ENCODE assay signal across 14 cellular contexts in genomic region chr11:72394456-72394855, GRCh38. TPM values are rescaled to one million over a fixed set of nuclear protein-coding genes. Genes with fewer than 3 reads are reported as not detected.
A peak's percentile ranks its signal among the peaks of the same experiment; 100 is the strongest.
DNase-seq lines count a peak whose midpoint lies in the region; TF ChIP-seq lines count a peak whose summit lies in the region.
"Had no signal": no experiment of that assay in that cellular context is flagged by ENCODE, and none has a peak within 500 bp of the region (broad histone marks: within the 10 kb centered on the region; RNA-seq: fewer than 3 reads in every experiment).

No MANE protein-coding gene starts in this region.

- intact Hi-C loops in activated CD4-positive, alpha-beta T cell treated with anti-CD3 and anti-CD28 coated beads, Interleukin-2, amount 10 ng/mL, durations not matched to agents 24 days and 14 days (cut with micrococcal nuclease): no loop called here

- no peaks in the 10 kb centered on the region for H3K27me3 Mint-ChIP-seq in activated CD4-positive, alpha-beta T cell treated with anti-CD3 and anti-CD28 coated beads, Interleukin-2, amount 10 ng/mL, durations not matched to agents 24 days and 14 days
- H3K27me3 Mint-ChIP-seq: B cell; CD4-positive, alpha-beta T cell had no signal

- H3K4me1 Mint-ChIP-seq in activated CD4-positive, alpha-beta T cell treated with anti-CD3 and anti-CD28 coated beads, Interleukin-2, amount 10 ng/mL, durations not matched to agents 24 days and 14 days: peaks cover 2% of the 10 kb centered on the region

- TF ChIP-seq CTCF in epithelial cell of esophagus (IDR thresholded peaks at IDR 0.05; ENCODE audit: insufficient read depth, low read depth, low read length, missing control alignments): no peak

- no peak overlapping the region for H3K27ac Mint-ChIP-seq in activated CD4-positive, alpha-beta T cell treated with anti-CD3 and anti-CD28 coated beads, Interleukin-2, amount 10 ng/mL, durations not matched to agents 24 days and 14 days
- H3K27ac Mint-ChIP-seq: B cell; CD4-positive, alpha-beta T cell had no signal

- DNase-seq in D341Med (ENCODE audit: low spot score) (peak; percentile 46), NCI-H82 treated with DMSO at 0.1 percent for 48 hours (lab: John Stamatoyannopoulos, UW; ENCODE audit: unreplicated experiment) (peak; percentile 74), epithelial cell of esophagus (ENCODE audit: low read depth) (peak; percentile 38), substantia nigra (lab: John Stamatoyannopoulos, UW) (peak in 1 of 49 donors; percentile 66)
- DNase-seq in activated T-cell treated with anti-CD3 and anti-CD28 coated beads, Interleukin-2, amount 50 U/mL, for 1 hour: no peak
- DNase-seq in activated CD4-positive, alpha-beta T cell treated with anti-CD3 and anti-CD28 coated beads, Interleukin-2, amount 10 ng/mL, durations not matched to agents 24 days and 14 days: no peak
- no peak for DNase-seq in stimulated activated CD8-positive, alpha-beta memory T cell treated with anti-CD3 and anti-CD28 coated beads, Interleukin-4, amount 100 ng/mL, for 48 hours
- DNase-seq: C1 segment of cervical spinal cord; Calu3; CD4-positive, alpha-beta T cell; DMS79 had no signal

- peak overlapping the region; percentile 12 for H3K27ac ChIP-seq in substantia nigra (ENCODE audit: low read depth, low read length, poor library complexity, severe bottlenecking)
- H3K27ac ChIP-seq: HL-60 had no signal

- no peak overlapping the region for H3K4me3 Mint-ChIP-seq in activated CD4-positive, alpha-beta T cell treated with anti-CD3 and anti-CD28 coated beads, Interleukin-2, amount 10 ng/mL, durations not matched to agents 24 days and 14 days
- H3K4me3 Mint-ChIP-seq: B cell; CD4-positive, alpha-beta T cell had no signal

- peaks cover 3% of the 10 kb centered on the region for H3K9me3 Mint-ChIP-seq in activated CD4-positive, alpha-beta T cell treated with anti-CD3 and anti-CD28 coated beads, Interleukin-2, amount 10 ng/mL, durations not matched to agents 24 days and 14 days
- H3K9me3 Mint-ChIP-seq: CD4-positive, alpha-beta T cell had no signal

- H3K4me3 ChIP-seq in epithelial cell of esophagus (ENCODE audit: low read length): no peak overlapping the region
- H3K4me3 ChIP-seq: HAP-1 had no signal

- peaks cover 3% of the 10 kb centered on the region for H3K36me3 Mint-ChIP-seq in activated CD4-positive, alpha-beta T cell treated with anti-CD3 and anti-CD28 coated beads, Interleukin-2, amount 10 ng/mL, durations not matched to agents 24 days and 14 days (ENCODE audit: low read depth)

RNA-seq across cellular contexts. Expression of gene CLPB, which starts 39.9 kb away (rescaled TPM):
- total RNA-seq in activated CD4-positive, alpha-beta T cell treated with anti-CD3 and anti-CD28 coated beads, Interleukin-2, amount 10 ng/mL, durations not matched to agents 24 days and 14 days: 39.9 and 42.0 TPM in 2 replicates

Comparison
In these comparisons a context has a peak if more than half of its experiments do, and no peak if none do; other contexts are left out.
1. DNase-seq: peak in D341Med (single experiment), NCI-H82 treated with DMSO at 0.1 percent for 48 hours (single experiment) and epithelial cell of esophagus (single experiment); none in activated T-cell treated with anti-CD3 and anti-CD28 coated beads, Interleukin-2, amount 50 U/mL, for 1 hour (single experiment), activated CD4-positive, alpha-beta T cell treated with anti-CD3 and anti-CD28 coated beads, Interleukin-2, amount 10 ng/mL, durations not matched to agents 24 days and 14 days (single experiment) and stimulated activated CD8-positive, alpha-beta memory T cell treated with anti-CD3 and anti-CD28 coated beads, Interleukin-4, amount 100 ng/mL, for 48 hours (single experiment).